Comparison of ENCODE assay signal across 24 cellular contexts in genomic region chr6:139754898-139755754, GRCh38.
DNase-seq lines count a peak whose midpoint lies in the region; ATAC-seq and TF ChIP-seq lines count a peak whose summit lies in the region.
"Had no signal": no experiment of that assay in that cellular context is flagged by ENCODE, and none has a peak within 500 bp of the region (broad histone marks: within the 10 kb centered on the region; RNA-seq: fewer than 3 reads in every experiment).

No MANE protein-coding gene starts in this region.

- H3K56ac ChIP-seq in mesendoderm (ENCODE audit: low read length): no peak overlapping the region

- H3K4me3 ChIP-seq in mesendoderm (ENCODE audit: low read length) (no peak overlapping the region), Peyer's patch (no peak overlapping the region)
- H3K4me3 ChIP-seq: lung, tibial nerve had no signal

- H3K23ac ChIP-seq in mesendoderm (ENCODE audit: low read length): no peak overlapping the region

- no peaks in the 10 kb centered on the region for H3K36me3 Mint-ChIP-seq in chondrocyte (ENCODE audit: low read depth)
- no peaks in the 10 kb centered on the region for H3K36me3 Mint-ChIP-seq in type B pancreatic cell
- H3K36me3 Mint-ChIP-seq: activated CD8-positive, alpha-beta memory T cell treated with anti-CD3 and anti-CD28 coated beads, Interleukin-2, amount 10 ng/mL, durations not matched to agents 7 days and 5 days; CD4-positive, CD25-positive, alpha-beta regulatory T cell; IgD-negative memory B cell; natural killer cell treated with Interleukin-12 subunit alpha and Interleukin-12 subunit beta and Interleukin-15 and Interleukin-18, amount 100 ng/mL, for 72 hours had no signal

- no peak overlapping the region for H2AK5ac ChIP-seq in mesendoderm (ENCODE audit: low read length)

- H3K36me3 ChIP-seq in mesendoderm (ENCODE audit: control insufficient read depth, insufficient read depth, low read length) (no peaks in the 10 kb centered on the region), Peyer's patch (no peaks in the 10 kb centered on the region)
- H3K36me3 ChIP-seq: tibial nerve had no signal

- WGBS in mesendoderm (ENCODE audit: extremely low coverage, insufficient coverage, low lambda C conversion rate): no CpG with 5 or more reads among the region's 6 CpGs

- no peak for ATAC-seq in GM21423 (IDR thresholded peaks at IDR 0.05; ENCODE audit: unreplicated experiment)
- no peak for ATAC-seq in GM18511 (IDR thresholded peaks at IDR 0.05; ENCODE audit: unreplicated experiment)
- ATAC-seq: activated CD4-positive, CD25-positive, alpha-beta regulatory T cell treated with anti-CD3 and anti-CD28 coated beads, Interleukin-2, amount 50 U/mL, for 24 hours; activated CD8-positive, alpha-beta memory T cell treated with anti-CD3 and anti-CD28 coated beads, Interleukin-2, amount 10 ng/mL, durations not matched to agents 7 days and 5 days; natural killer cell treated with Interleukin-12 subunit alpha and Interleukin-12 subunit beta and Interleukin-15 and Interleukin-18, amount 100 ng/mL, for 72 hours had no signal

- no peak overlapping the region for H4K8ac ChIP-seq in mesendoderm (ENCODE audit: low read depth, low read length)

- no peaks in the 10 kb centered on the region for H3K27me3 Mint-ChIP-seq in chondrocyte (ENCODE audit: low read depth)
- no peaks in the 10 kb centered on the region for H3K27me3 Mint-ChIP-seq in type B pancreatic cell
- H3K27me3 Mint-ChIP-seq: activated CD8-positive, alpha-beta memory T cell treated with anti-CD3 and anti-CD28 coated beads, Interleukin-2, amount 10 ng/mL, durations not matched to agents 7 days and 5 days had no signal

- no peaks in the 10 kb centered on the region for H3K27me3 ChIP-seq in mesendoderm (ENCODE audit: insufficient read depth, low read length, poor library complexity)
- H3K27me3 ChIP-seq in Peyer's patch: no peaks in the 10 kb centered on the region
- H3K27me3 ChIP-seq: tibial nerve had no signal

- H3K79me1 ChIP-seq in mesendoderm (ENCODE audit: low read length): no peaks in the 10 kb centered on the region

- H3K4me2 ChIP-seq in mesendoderm (ENCODE audit: low read length): no peak overlapping the region

- H3K79me2 ChIP-seq in mesendoderm (ENCODE audit: control insufficient read depth, insufficient read depth, low read length): no peaks in the 10 kb centered on the region

- H4K5ac ChIP-seq in mesendoderm (ENCODE audit: low read length): no peak overlapping the region

- H2BK5ac ChIP-seq in mesendoderm (ENCODE audit: low read length): no peak overlapping the region

- H3K9ac ChIP-seq in mesendoderm (ENCODE audit: low read length): no peak overlapping the region

- no peak for TF ChIP-seq POLR2A in Peyer's patch (IDR thresholded peaks at IDR 0.05)

- H3K9me3 Mint-ChIP-seq in chondrocyte (ENCODE audit: low read depth) (no peaks in the 10 kb centered on the region), type B pancreatic cell (no peaks in the 10 kb centered on the region)
- H3K9me3 Mint-ChIP-seq: CD4-positive, CD25-positive, alpha-beta regulatory T cell; IgD-negative memory B cell; natural killer cell treated with Interleukin-12 subunit alpha and Interleukin-12 subunit beta and Interleukin-15 and Interleukin-18, amount 100 ng/mL, for 72 hours; T-helper 2 cell treated with Interferon-gamma antibody and Interleukin-4, amounts not matched to agents 5 μg/mL and 100 μg/mL, for 36 hours had no signal

- peak overlapping the region; percentile 87 for H3K27ac Mint-ChIP-seq in chondrocyte (ENCODE audit: unreplicated experiment)
- H3K27ac Mint-ChIP-seq in type B pancreatic cell: no peak overlapping the region
- H3K27ac Mint-ChIP-seq: activated CD8-positive, alpha-beta memory T cell treated with anti-CD3 and anti-CD28 coated beads, Interleukin-2, amount 10 ng/mL, durations not matched to agents 7 days and 5 days; IgD-negative memory B cell; natural killer cell treated with Interleukin-12 subunit alpha and Interleukin-12 subunit beta and Interleukin-15 and Interleukin-18, amount 100 ng/mL, for 72 hours; T-helper 2 cell treated with Interferon-gamma antibody and Interleukin-4, amounts not matched to agents 5 μg/mL and 100 μg/mL, for 36 hours had no signal

- peak overlapping the region; percentile 85 for H2BK15ac ChIP-seq in mesendoderm (replicated peaks; ENCODE audit: low read depth)

- DNase-seq in DMS53 (lab: John Stamatoyannopoulos, UW) (peak; percentile 1), DMS53 treated with DMSO at 0.1 percent for 48 hours (lab: John Stamatoyannopoulos, UW; ENCODE audit: unreplicated experiment) (no peak), chondrocyte (ENCODE audit: low spot score) (no peak), mesendoderm (no peak), type B pancreatic cell (ENCODE audit: extremely low spot score, unreplicated experiment) (no peak), Peyer's patch (no peak)
- DNase-seq: activated CD8-positive, alpha-beta memory T cell treated with anti-CD3 and anti-CD28 coated beads, Interleukin-2, amount 10 ng/mL, durations not matched to agents 7 days and 5 days; activated naive CD4-positive, alpha-beta T cell; CD4-positive, CD25-positive, alpha-beta regulatory T cell; EL; HCEC 1CT; MV-4-11; NCI-H2081; NCI-H526 treated with DMSO at 0.1 percent for 48 hours had no signal

- H3K4me1 Mint-ChIP-seq in chondrocyte (ENCODE audit: low read depth) (peaks cover 89% of the 10 kb centered on the region), type B pancreatic cell (ENCODE audit: unreplicated experiment) (peaks cover 45% of the 10 kb centered on the region)
- H3K4me1 Mint-ChIP-seq: activated CD8-positive, alpha-beta memory T cell treated with anti-CD3 and anti-CD28 coated beads, Interleukin-2, amount 10 ng/mL, durations not matched to agents 7 days and 5 days; CD4-positive, CD25-positive, alpha-beta regulatory T cell; IgD-negative memory B cell had no signal

- H3K27ac ChIP-seq in mesendoderm (ENCODE audit: low read depth, low read length) (no peak overlapping the region), Peyer's patch (no peak overlapping the region)
- H3K27ac ChIP-seq: 22Rv1, RWPE1 had no signal

- H3K9me3 ChIP-seq in Peyer's patch: no peaks in the 10 kb centered on the region
- H3K9me3 ChIP-seq: tibial nerve had no signal

- no peak overlapping the region for H3K4me3 Mint-ChIP-seq in chondrocyte (ENCODE audit: unreplicated experiment)
- peak overlapping the region; percentile 42 for H3K4me3 Mint-ChIP-seq in type B pancreatic cell
- H3K4me3 Mint-ChIP-seq: activated CD8-positive, alpha-beta memory T cell treated with anti-CD3 and anti-CD28 coated beads, Interleukin-2, amount 10 ng/mL, durations not matched to agents 7 days and 5 days; CD4-positive, CD25-positive, alpha-beta regulatory T cell; IgD-negative memory B cell; natural killer cell treated with Interleukin-12 subunit alpha and Interleukin-12 subunit beta and Interleukin-15 and Interleukin-18, amount 100 ng/mL, for 72 hours; T-helper 2 cell treated with Interferon-gamma antibody and Interleukin-4, amounts not matched to agents 5 μg/mL and 100 μg/mL, for 36 hours had no signal

- H3K4ac ChIP-seq in mesendoderm (ENCODE audit: low read depth, low read length): peak overlapping the region; percentile 70

- peaks cover 2% of the 10 kb centered on the region for H3K4me1 ChIP-seq in mesendoderm (ENCODE audit: control insufficient read depth, low read depth, low read length)
- H3K4me1 ChIP-seq in Peyer's patch: peaks cover 0 to 11% (median 0%) of the 10 kb centered on the region in 4 donors

- peak overlapping the region; percentile 84 for H3K18ac ChIP-seq in mesendoderm (ENCODE audit: low read length)

- peak overlapping the region; percentile 82 for H2BK120ac ChIP-seq in mesendoderm (ENCODE audit: low read depth, low read length)

- TF ChIP-seq CTCF in chondrocyte (IDR thresholded peaks at IDR 0.05) (no peak), type B pancreatic cell (conservative IDR thresholded peaks at IDR 0.05) (no peak), Peyer's patch (IDR thresholded peaks at IDR 0.05) (no peak)
